8 cellular contexts compared by ENCODE assay signal in genomic region chr5:43603535-43604363, GRCh38. TPM values are rescaled to one million over a fixed set of nuclear protein-coding genes. Genes with fewer than 3 reads are reported as not detected.
A peak's percentile ranks its signal among the peaks of the same experiment; 100 is the strongest.
DNase-seq lines count a peak whose midpoint lies in the region; ATAC-seq, FAIRE-seq and TF ChIP-seq lines count a peak whose summit lies in the region.

No MANE protein-coding gene starts in this region.

- H3K27me3 Mint-ChIP-seq in T-helper 2 cell treated with Interferon-gamma antibody and Interleukin-4, amounts not matched to agents 5 μg/mL and 100 μg/mL, for 36 hours (ENCODE audit: low read depth): no peaks in the 10 kb centered on the region
- H3K27me3 Mint-ChIP-seq in astrocyte (ENCODE audit: low read depth, unreplicated experiment): no peaks in the 10 kb centered on the region

- TF ChIP-seq CTCF in GM10266 (IDR thresholded peaks at IDR 0.05; ENCODE audit: control insufficient read depth, insufficient read depth, low read depth, missing control alignments) (no peak), astrocyte (IDR thresholded peaks at IDR 0.05; ENCODE audit: insufficient read depth, low read depth, low read length) (no peak)

- intact Hi-C loops in sciatic nerve (cut with DNase I): no loop called here

- peaks cover 32% of the 10 kb centered on the region for H3K79me2 ChIP-seq in astrocyte (ENCODE audit: insufficient read depth, low read length)

- no peaks in the 10 kb centered on the region for H3K9me3 ChIP-seq in astrocyte (ENCODE audit: insufficient read depth, low read depth, low read length)

- no peaks in the 10 kb centered on the region for H4K20me1 ChIP-seq in astrocyte (ENCODE audit: insufficient read depth, low read length)

- no peak overlapping the region for H3K27ac ChIP-seq in astrocyte (ENCODE audit: low read depth, low read length)

- peak overlapping the region; percentile 100 for H3K4me2 ChIP-seq in astrocyte (ENCODE audit: low read length)

- H3K4me1 Mint-ChIP-seq in T-helper 2 cell treated with Interferon-gamma antibody and Interleukin-4, amounts not matched to agents 5 μg/mL and 100 μg/mL, for 36 hours (ENCODE audit: low read depth): peaks cover 35% of the 10 kb centered on the region
- peaks cover 14% of the 10 kb centered on the region for H3K4me1 Mint-ChIP-seq in astrocyte (ENCODE audit: low read depth, unreplicated experiment)

- H3K36me3 Mint-ChIP-seq in T-helper 2 cell treated with Interferon-gamma antibody and Interleukin-4, amounts not matched to agents 5 μg/mL and 100 μg/mL, for 36 hours (ENCODE audit: low read depth): peaks cover 37% of the 10 kb centered on the region
- no peaks in the 10 kb centered on the region for H3K36me3 Mint-ChIP-seq in astrocyte (ENCODE audit: low read depth, unreplicated experiment)

- H3K4me3 Mint-ChIP-seq in T-helper 2 cell treated with Interferon-gamma antibody and Interleukin-4, amounts not matched to agents 5 μg/mL and 100 μg/mL, for 36 hours: peak overlapping the region; percentile 94
- H3K4me3 Mint-ChIP-seq in astrocyte (ENCODE audit: unreplicated experiment): peak overlapping the region; percentile 83

- H3K27ac Mint-ChIP-seq in T-helper 2 cell treated with Interferon-gamma antibody and Interleukin-4, amounts not matched to agents 5 μg/mL and 100 μg/mL, for 36 hours: peak overlapping the region; percentile 92
- H3K27ac Mint-ChIP-seq in astrocyte (ENCODE audit: unreplicated experiment): peak overlapping the region; percentile 1

- H3K9ac ChIP-seq in astrocyte (ENCODE audit: low read length): peak overlapping the region; percentile 95

- ATAC-seq in HG02610 (IDR thresholded peaks at IDR 0.05; ENCODE audit: unreplicated experiment) (peak; percentile 41), sciatic nerve (peak; percentile 71)

- H2AFZ ChIP-seq in astrocyte (ENCODE audit: low read depth, low read length): peak overlapping the region; percentile 97

- peaks cover 18% of the 10 kb centered on the region for H3K4me1 ChIP-seq in astrocyte (ENCODE audit: insufficient read depth, low read length)

- H3K36me3 ChIP-seq in astrocyte (ENCODE audit: insufficient read depth, low read length): no peaks in the 10 kb centered on the region

- no peaks in the 10 kb centered on the region for H3K27me3 ChIP-seq in astrocyte (ENCODE audit: insufficient read depth, low read length)

- H3K4me3 ChIP-seq in astrocyte (ENCODE audit: insufficient read depth, low read depth, low read length): peak overlapping the region; percentile 85

- FAIRE-seq in astrocyte (lab: Jason Lieb, UNC): no peak

- peaks cover 20% of the 10 kb centered on the region for H3K9me3 Mint-ChIP-seq in T-helper 2 cell treated with Interferon-gamma antibody and Interleukin-4, amounts not matched to agents 5 μg/mL and 100 μg/mL, for 36 hours
- H3K9me3 Mint-ChIP-seq in astrocyte (ENCODE audit: unreplicated experiment): no peaks in the 10 kb centered on the region

- DNase-seq in GM10266 (ENCODE audit: extremely low spot score) (peak; percentile 61), NCI-H1105 treated with DMSO at 0.1 percent for 48 hours (lab: John Stamatoyannopoulos, UW) (peak; percentile 80), astrocyte (ENCODE audit: low read depth) (peak; percentile 10), hippocampal formation (lab: John Stamatoyannopoulos, UW) (peak; percentile 38 to 57), sciatic nerve (ENCODE audit: low spot score) (peak; percentile 61), inferior parietal cortex (ENCODE audit: extremely low spot score) (no peak)
- DNase-seq in T-helper 2 cell treated with Interferon-gamma antibody and Interleukin-4, amounts not matched to agents 5 μg/mL and 100 μg/mL, for 36 hours (ENCODE audit: low spot score): peak; percentile 67

RNA-seq across cellular contexts. Expression of gene NNT, which starts 0.8 kb away (rescaled TPM):
- total RNA-seq in astrocyte (38.9 and 44.3 TPM in 2 replicates), sciatic nerve (38.1 TPM)

RNA-seq across cellular contexts. Expression of gene PAIP1, which starts 46.9 kb away (rescaled TPM):
- total RNA-seq in astrocyte (95.7 and 101 TPM in 2 replicates), sciatic nerve (64.1 TPM)
